Comparison of ENCODE assay signal across 1 cellular context in the genomic region with DNA sequence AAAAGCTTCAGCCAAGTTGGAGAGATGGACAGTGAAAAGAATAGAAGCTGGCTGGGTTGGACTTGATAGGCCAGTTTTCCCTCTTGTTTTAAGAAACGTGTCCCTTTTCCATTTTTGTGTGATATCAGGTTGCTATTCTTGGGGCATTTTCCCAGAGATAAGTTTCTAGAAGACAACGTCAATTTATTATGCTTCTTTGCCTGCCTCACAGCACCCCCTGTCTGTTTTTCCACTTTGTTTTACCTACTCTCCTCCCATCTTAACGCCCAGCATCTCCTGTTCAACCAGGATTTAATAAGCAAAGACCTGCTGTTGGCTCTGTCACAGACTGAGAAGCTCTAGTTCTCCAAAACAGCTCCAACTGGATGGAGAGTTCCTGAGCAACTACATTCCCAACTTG.
TF ChIP-seq lines count a peak whose summit lies in the region.

No MANE protein-coding gene starts in this region.

TF ChIP-seq in endothelial cell of umbilical vein, 7 proteins besides CTCF, POLR2A, EP300 and RAD21 (continued from another document):
- TF ChIP-seq FOS (IDR thresholded peaks at IDR 0.05; ENCODE audit: borderline replicate concordance, insufficient read depth, low read length) (no peak), GATA2 (IDR thresholded peaks at IDR 0.05; ENCODE audit: insufficient read depth, insufficient read length, low read depth, low read length) (no peak), POLR2AphosphoS5 (IDR thresholded peaks at IDR 0.05; ENCODE audit: insufficient read depth, low read depth, low read length) (no peak)
- TF ChIP-seq, protein P1, sequence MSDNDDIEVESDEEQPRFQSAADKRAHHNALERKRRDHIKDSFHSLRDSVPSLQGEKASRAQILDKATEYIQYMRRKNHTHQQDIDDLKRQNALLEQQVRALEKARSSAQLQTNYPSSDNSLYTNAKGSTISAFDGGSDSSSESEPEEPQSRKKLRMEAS (IDR thresholded peaks at IDR 0.05; ENCODE audit: insufficient read depth, insufficient read length) = no peak
